Comparison of ENCODE assay signal across 8 cellular contexts in the genomic region with DNA sequence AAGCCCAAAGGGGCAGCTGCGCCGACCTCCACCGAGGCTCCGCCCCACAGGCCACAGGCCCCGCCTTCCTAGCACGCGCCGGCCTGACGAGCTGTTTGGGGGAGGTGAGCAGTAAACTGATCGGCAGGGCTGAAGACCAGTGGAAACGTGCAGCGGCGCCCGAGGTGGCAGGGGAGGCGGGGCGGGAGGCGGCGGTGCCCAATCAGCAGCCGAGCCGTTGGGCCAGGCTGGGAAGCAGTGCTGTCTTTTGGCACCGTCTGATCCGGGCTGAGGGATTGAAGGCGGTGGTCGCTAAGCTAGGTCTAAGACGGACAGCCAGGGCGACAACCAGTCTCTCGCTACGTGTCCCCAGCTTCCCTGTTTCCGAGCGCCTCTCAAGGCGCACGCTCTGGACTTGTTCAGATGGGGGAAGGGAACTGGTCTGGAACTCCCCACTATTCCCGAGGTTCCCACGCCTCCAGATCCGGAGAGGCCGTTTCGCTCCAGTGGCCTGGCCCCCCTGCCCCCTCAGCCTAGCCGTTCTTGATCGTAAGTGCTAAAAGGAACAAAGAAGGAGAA. TPM values are rescaled to one million over a fixed set of nuclear protein-coding genes. Genes with fewer than 3 reads are reported as not detected.
DNase-seq lines count a peak whose midpoint lies in the region; ATAC-seq and TF ChIP-seq lines count a peak whose summit lies in the region.

A gene with protein sequence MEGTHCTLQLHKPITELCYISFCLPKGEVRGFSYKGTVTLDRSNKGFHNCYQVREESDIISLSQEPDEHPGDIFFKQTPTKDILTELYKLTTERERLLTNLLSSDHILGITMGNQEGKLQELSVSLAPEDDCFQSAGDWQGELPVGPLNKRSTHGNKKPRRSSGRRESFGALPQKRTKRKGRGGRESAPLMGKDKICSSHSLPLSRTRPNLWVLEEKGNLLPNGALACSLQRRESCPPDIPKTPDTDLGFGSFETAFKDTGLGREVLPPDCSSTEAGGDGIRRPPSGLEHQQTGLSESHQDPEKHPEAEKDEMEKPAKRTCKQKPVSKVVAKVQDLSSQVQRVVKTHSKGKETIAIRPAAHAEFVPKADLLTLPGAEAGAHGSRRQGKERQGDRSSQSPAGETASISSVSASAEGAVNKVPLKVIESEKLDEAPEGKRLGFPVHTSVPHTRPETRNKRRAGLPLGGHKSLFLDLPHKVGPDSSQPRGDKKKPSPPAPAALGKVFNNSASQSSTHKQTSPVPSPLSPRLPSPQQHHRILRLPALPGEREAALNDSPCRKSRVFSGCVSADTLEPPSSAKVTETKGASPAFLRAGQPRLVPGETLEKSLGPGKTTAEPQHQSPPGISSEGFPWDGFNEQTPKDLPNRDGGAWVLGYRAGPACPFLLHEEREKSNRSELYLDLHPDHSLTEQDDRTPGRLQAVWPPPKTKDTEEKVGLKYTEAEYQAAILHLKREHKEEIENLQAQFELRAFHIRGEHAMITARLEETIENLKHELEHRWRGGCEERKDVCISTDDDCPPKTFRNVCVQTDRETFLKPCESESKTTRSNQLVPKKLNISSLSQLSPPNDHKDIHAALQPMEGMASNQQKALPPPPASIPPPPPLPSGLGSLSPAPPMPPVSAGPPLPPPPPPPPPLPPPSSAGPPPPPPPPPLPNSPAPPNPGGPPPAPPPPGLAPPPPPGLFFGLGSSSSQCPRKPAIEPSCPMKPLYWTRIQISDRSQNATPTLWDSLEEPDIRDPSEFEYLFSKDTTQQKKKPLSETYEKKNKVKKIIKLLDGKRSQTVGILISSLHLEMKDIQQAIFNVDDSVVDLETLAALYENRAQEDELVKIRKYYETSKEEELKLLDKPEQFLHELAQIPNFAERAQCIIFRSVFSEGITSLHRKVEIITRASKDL (N-terminal part only) (minus strand): TSS at position 11 of the 558 bp plus-strand sequence. CDS start 39,800 bp downstream, outside the sequence.

- intact Hi-C loops in Panc1 (cut with micrococcal nuclease; ENCODE audit: unreplicated experiment), result no loop called here
- intact Hi-C loops in activated T-helper 2 cell treated with anti-CD3 and anti-CD28 coated beads, Interferon-gamma antibody, Interleukin-2, Interleukin-4, amounts not matched to agents 10 μg/mL and 5 μg/mL and 100 μg/mL, durations not matched to agents 14 hours and 24 hours and 36 hours (cut with micrococcal nuclease), result no loop called here

- H3K4me1 ChIP-seq in Panc1 (ENCODE audit: control insufficient read depth, insufficient read depth, low read length) (peaks cover 4% of the 10 kb centered on the region; the same call in 1 of the 2 replicates), fibroblast of lung (ENCODE audit: control insufficient read depth, extremely low read depth, insufficient read depth, low read length) (no peaks in the 10 kb centered on the region)

- TF ChIP-seq CTCF in Panc1 (IDR thresholded peaks at IDR 0.05) (no peak), fibroblast of lung (conservative IDR thresholded peaks at IDR 0.05 in 1 of 2, IDR thresholded peaks at IDR 0.05 in 1 of 2; ENCODE audit: low read depth in 1 of 2, low read length in 2 of 2) (no peak)

- in situ Hi-C loops in Panc1 (cut with HindIII; ENCODE audit: low pct_unique_long_range_greater_than_20kb, low sequenced_read_pairs), result no loop called here

- H3K9ac ChIP-seq in fibroblast of lung (ENCODE audit: insufficient read depth, low read length), result no peak within 1 kb of the TSS

- no peaks in the 10 kb centered on the region for H4K20me1 ChIP-seq in fibroblast of lung (ENCODE audit: control insufficient read depth, extremely low read depth, insufficient read depth, low read length)

- peaks cover 55% of the 10 kb centered on the region for H3K27me3 Mint-ChIP-seq in activated T-helper 2 cell treated with anti-CD3 and anti-CD28 coated beads, Interferon-gamma antibody, Interleukin-2, Interleukin-4, amounts not matched to agents 10 μg/mL and 5 μg/mL and 100 μg/mL, durations not matched to agents 14 hours and 24 hours and 36 hours (ENCODE audit: low read depth)

- H3K36me3 ChIP-seq in Panc1 (ENCODE audit: control insufficient read depth, insufficient read depth, low read length) (no peaks in the 10 kb centered on the region), fibroblast of lung (ENCODE audit: control insufficient read depth, insufficient read depth, low read length) (no peaks in the 10 kb centered on the region)

- H3K27me3 ChIP-seq in Panc1 (ENCODE audit: control insufficient read depth, insufficient read depth, low read length) (no peaks in the 10 kb centered on the region), fibroblast of lung (ENCODE audit: control insufficient read depth, insufficient read depth, low read length) (peaks cover 13% of the 10 kb centered on the region)

- H3K79me2 ChIP-seq in fibroblast of lung (ENCODE audit: control insufficient read depth, insufficient read depth, low read length), result no peaks in the 10 kb centered on the region

- peak within 1 kb of the TSS; percentile 70 to 84 for H3K4me3 ChIP-seq in Panc1 (ENCODE audit: low read depth in 2 of 2, low read length in 2 of 2)
- H3K4me3 ChIP-seq in fibroblast of lung (replicated peaks in 1 of 4; ENCODE audit: control extremely low read depth in 1 of 4, insufficient read depth in 1 of 4, low read depth in 3 of 4, low read length in 4 of 4), result peak within 1 kb of the TSS; percentile 37 to 64 (median 52)

- H2AFZ ChIP-seq in fibroblast of lung (ENCODE audit: low read length), result peak within 1 kb of the TSS; percentile 96

- H3K4me1 Mint-ChIP-seq in activated T-helper 2 cell treated with anti-CD3 and anti-CD28 coated beads, Interferon-gamma antibody, Interleukin-2, Interleukin-4, amounts not matched to agents 10 μg/mL and 5 μg/mL and 100 μg/mL, durations not matched to agents 14 hours and 24 hours and 36 hours (ENCODE audit: low read depth), result peaks cover 22% of the 10 kb centered on the region

- DNase-seq in C1 segment of cervical spinal cord (lab: John Stamatoyannopoulos, UW) (peak; percentile 21 to 94 (median 88)), HK-2 (ENCODE audit: unreplicated experiment) (peak; percentile 94), Panc1 (ENCODE audit: low read depth, low spot score) (peak; percentile 81), fibroblast of lung (ENCODE audit: low read depth in 2 of 2) (peak; percentile 88 to 90), myocyte (ENCODE audit: low read depth) (peak; percentile 95)
- peak; percentile 85 for DNase-seq in activated T-helper 2 cell treated with anti-CD3 and anti-CD28 coated beads, Interferon-gamma antibody, Interleukin-2, Interleukin-4, amounts not matched to agents 10 μg/mL and 5 μg/mL and 100 μg/mL, durations not matched to agents 14 hours and 24 hours and 36 hours (ENCODE audit: low spot score)
- peak; percentile 76 to 77 for DNase-seq in stimulated activated CD8-positive, alpha-beta memory T cell treated with anti-CD3 and anti-CD28 coated beads, Interleukin-4, amount 100 ng/mL, for 4 hours (ENCODE audit: low read depth in 2 of 2, low spot score in 1 of 2)

- ATAC-seq in GM19455 (IDR thresholded peaks at IDR 0.05; ENCODE audit: unreplicated experiment) (peak; percentile 93), Panc1 (peak; percentile 100)

- H3K4me2 ChIP-seq in fibroblast of lung (ENCODE audit: extremely low read depth, insufficient read depth, low read length), result peak within 1 kb of the TSS; percentile 75

- no TSS peak for BruUV-seq in Panc1 (replicated peaks; lab: Mats Ljungman, UMichigan)

- POLR2A ChIA-PET in Panc1 (lab: Charles Lee), result interaction anchor here (0.7 kb wide), 1 partner anchor 532 kb away, joined by 7 read pairs; no protein-coding TSS in a partner anchor

- no peak within 1 kb of the TSS for H3K27ac Mint-ChIP-seq in activated T-helper 2 cell treated with anti-CD3 and anti-CD28 coated beads, Interferon-gamma antibody, Interleukin-2, Interleukin-4, amounts not matched to agents 10 μg/mL and 5 μg/mL and 100 μg/mL, durations not matched to agents 14 hours and 24 hours and 36 hours

- peak within 1 kb of the TSS; percentile 65 for H3K4me3 Mint-ChIP-seq in activated T-helper 2 cell treated with anti-CD3 and anti-CD28 coated beads, Interferon-gamma antibody, Interleukin-2, Interleukin-4, amounts not matched to agents 10 μg/mL and 5 μg/mL and 100 μg/mL, durations not matched to agents 14 hours and 24 hours and 36 hours (ENCODE audit: low read depth)

- H3K9me3 Mint-ChIP-seq in activated T-helper 2 cell treated with anti-CD3 and anti-CD28 coated beads, Interferon-gamma antibody, Interleukin-2, Interleukin-4, amounts not matched to agents 10 μg/mL and 5 μg/mL and 100 μg/mL, durations not matched to agents 14 hours and 24 hours and 36 hours, result no peaks in the 10 kb centered on the region

- H3K9me3 ChIP-seq in Panc1 (ENCODE audit: control insufficient read depth, insufficient read depth, low read depth, low read length) (no peaks in the 10 kb centered on the region), fibroblast of lung (ENCODE audit: control insufficient read depth, insufficient read depth, low read depth, low read length) (no peaks in the 10 kb centered on the region)

- H3K27ac ChIP-seq in Panc1 (ENCODE audit: low read length) (peak within 1 kb of the TSS; percentile 92), fibroblast of lung (ENCODE audit: insufficient read depth, low read length) (no peak within 1 kb of the TSS)

- H3K36me3 Mint-ChIP-seq in activated T-helper 2 cell treated with anti-CD3 and anti-CD28 coated beads, Interferon-gamma antibody, Interleukin-2, Interleukin-4, amounts not matched to agents 10 μg/mL and 5 μg/mL and 100 μg/mL, durations not matched to agents 14 hours and 24 hours and 36 hours (ENCODE audit: low read depth), result no peaks in the 10 kb centered on the region

- CTCF ChIA-PET in Panc1 (lab: Charles Lee), result interaction anchor here (0.6 kb wide), 2 partner anchors 1622 to 1849 kb away, joined by 3 to 5 read pairs; no protein-coding TSS in a partner anchor

RNA-seq across cellular contexts. Expression of the gene that starts here (rescaled TPM):
- 3.9 TPM for total RNA-seq in Panc1 (2021; ENCODE audit: unreplicated experiment)
- polyA plus RNA-seq in Panc1 (2012; ENCODE audit: insufficient read length), result 1.1 TPM
- total RNA-seq in activated T-helper 2 cell treated with anti-CD3 and anti-CD28 coated beads, Interferon-gamma antibody, Interleukin-2, Interleukin-4, amounts not matched to agents 10 μg/mL and 5 μg/mL and 100 μg/mL, durations not matched to agents 14 hours and 24 hours and 36 hours, result 0.02 and 0.69 TPM in 2 replicates
- 27.7 and 43.8 TPM in 2 replicates for total RNA-seq in fibroblast of lung
- 7.5 and 12.5 TPM in 2 replicates for polyA plus RNA-seq in fibroblast of lung
- 9.7 and 10.5 TPM in 2 replicates for polyA plus RNA-seq in fibroblast of lung (2012)
- 8.2 and 10.6 TPM in 2 replicates for polyA minus RNA-seq in fibroblast of lung (ENCODE audit: low replicate concordance)
- total RNA-seq in myocyte, result 20.8 and 26.6 TPM in 2 replicates
- 6.2 TPM for polyA plus RNA-seq in myocyte (2012)

Comparison
In these comparisons a context has a peak if more than half of its experiments do, and no peak if none do; other contexts are left out.
1. Peak in DNase-seq in activated T-helper 2 cell treated with anti-CD3 and anti-CD28 coated beads, Interferon-gamma antibody, Interleukin-2, Interleukin-4, amounts not matched to agents 10 μg/mL and 5 μg/mL and 100 μg/mL, durations not matched to agents 14 hours and 24 hours and 36 hours; RNA of the gene not detected or under 1 TPM.